ENCODE assay signal across 1 cellular context in genomic region chr21:44939532-44940115, GRCh38.
TF ChIP-seq lines count a peak whose summit lies in the region.

SLX9 (plus strand) TSS chr21:44940029; CDS start chr21:44940058, 29 bp downstream.

TF ChIP-seq in HepG2, 621 proteins besides CTCF, POLR2A, EP300 and RAD21 (continued from another document and continues in another):
- TF ChIP-seq ZNF607 (CRISPR knock-in tag; IDR thresholded peaks at IDR 0.05; ENCODE audit: borderline replicate concordance) (peak; percentile 94), TFE3 (CRISPR knock-in tag; IDR thresholded peaks at IDR 0.05) (no peak), ZNF530 (CRISPR knock-in tag; IDR thresholded peaks at IDR 0.05; ENCODE audit: low read depth) (no peak), NCOA2 (CRISPR knock-in tag; IDR thresholded peaks at IDR 0.05) (no peak; the same call in 1 of the 2 replicates), ZNF260 (CRISPR knock-in tag; IDR thresholded peaks at IDR 0.05; ENCODE audit: borderline replicate concordance, low read depth) (no peak), ADNP (CRISPR knock-in tag; IDR thresholded peaks at IDR 0.05) (no peak), NRL (CRISPR knock-in tag; IDR thresholded peaks at IDR 0.05; ENCODE audit: borderline replicate concordance) (peak; percentile 68; the same call in 1 of the 2 replicates), ZBTB39 (CRISPR knock-in tag; IDR thresholded peaks at IDR 0.05) (no peak), MAFG (CRISPR knock-in tag; IDR thresholded peaks at IDR 0.05) (no peak), FOXO4 (CRISPR knock-in tag; conservative IDR thresholded peaks at IDR 0.05) (no peak), ZNF430 (CRISPR knock-in tag; IDR thresholded peaks at IDR 0.05) (peak; percentile 78), ZNF30 (CRISPR knock-in tag; IDR thresholded peaks at IDR 0.05) (no peak), CREM (IDR thresholded peaks at IDR 0.05) (no peak), CREM (CRISPR knock-in tag; IDR thresholded peaks at IDR 0.05) (no peak), NFYC (CRISPR knock-in tag; IDR thresholded peaks at IDR 0.05) (peak; percentile 27; the same call in 1 of the 2 replicates), KLF12 (CRISPR knock-in tag; IDR thresholded peaks at IDR 0.05; ENCODE audit: borderline replicate concordance) (0 out of 2 replicates have a peak, but pooled peaks have one; percentile 56), ZNF232 (CRISPR knock-in tag; IDR thresholded peaks at IDR 0.05; ENCODE audit: borderline replicate concordance) (no peak), GLMP (CRISPR knock-in tag; IDR thresholded peaks at IDR 0.05; ENCODE audit: borderline replicate concordance) (no peak), SIX4 (CRISPR knock-in tag; IDR thresholded peaks at IDR 0.05) (peak; percentile 73; the same call in 1 of the 2 replicates), ZFX (CRISPR knock-in tag; IDR thresholded peaks at IDR 0.05; ENCODE audit: low read depth) (peak; percentile 78), GMEB1 (CRISPR knock-in tag; IDR thresholded peaks at IDR 0.05; ENCODE audit: borderline replicate concordance) (peak; percentile 88), ZNF713 (CRISPR knock-in tag; IDR thresholded peaks at IDR 0.05) (0 out of 2 replicates have a peak, but pooled peaks have one; percentile 31), ZSCAN29 (CRISPR knock-in tag; conservative IDR thresholded peaks at IDR 0.05) (0 out of 2 replicates have a peak, but pooled peaks have one; percentile 35), SOX5 (CRISPR knock-in tag; IDR thresholded peaks at IDR 0.05; ENCODE audit: borderline replicate concordance) (peak; percentile 33; the same call in 1 of the 2 replicates), MTF1 (CRISPR knock-in tag; IDR thresholded peaks at IDR 0.05) (0 out of 2 replicates have a peak, but pooled peaks have one; percentile 12), ARHGAP35 (CRISPR knock-in tag; IDR thresholded peaks at IDR 0.05; ENCODE audit: borderline replicate concordance) (no peak; the same call in 1 of the 2 replicates), POLR2AphosphoS5 (IDR thresholded peaks at IDR 0.05; ENCODE audit: low read depth, low read length) (peak; percentile 83), HIC2 (CRISPR knock-in tag; IDR thresholded peaks at IDR 0.05; ENCODE audit: low read depth) (no peak), ZNF317 (CRISPR knock-in tag; IDR thresholded peaks at IDR 0.05) (0 out of 2 replicates have a peak, but pooled peaks have one; percentile 40), E2F2 (CRISPR knock-in tag; IDR thresholded peaks at IDR 0.05; ENCODE audit: borderline replicate concordance) (no peak; the same call in 1 of the 2 replicates), FOXJ3 (CRISPR knock-in tag; IDR thresholded peaks at IDR 0.05; ENCODE audit: borderline replicate concordance) (0 out of 2 replicates have a peak, but pooled peaks have one; percentile 26), TP53 (CRISPR knock-in tag; conservative IDR thresholded peaks at IDR 0.05) (no peak; the same call in 1 of the 2 replicates), ZC3H13 (CRISPR knock-in tag; IDR thresholded peaks at IDR 0.05) (peak; percentile 96), ZNF343 (CRISPR knock-in tag; IDR thresholded peaks at IDR 0.05) (peak; percentile 72; the same call in 1 of the 2 replicates), ZNF44 (CRISPR knock-in tag; IDR thresholded peaks at IDR 0.05) (0 out of 2 replicates have a peak, but pooled peaks have one; percentile 58), DNMT1 (CRISPR knock-in tag; IDR thresholded peaks at IDR 0.05) (peak; percentile 83; the same call in 1 of the 2 replicates), ZNF451 (CRISPR knock-in tag; IDR thresholded peaks at IDR 0.05) (no peak), ZFP1 (CRISPR knock-in tag; IDR thresholded peaks at IDR 0.05) (peak; percentile 30; the same call in 1 of the 2 replicates), KAT2B (IDR thresholded peaks at IDR 0.05; ENCODE audit: borderline replicate concordance, low read depth, low read length) (no peak), HNRNPK (IDR thresholded peaks at IDR 0.05; ENCODE audit: low read depth, low read length, poor library complexity, severe bottlenecking) (peak; percentile 84), ZNF251 (CRISPR knock-in tag; IDR thresholded peaks at IDR 0.05) (no peak), SIX1 (CRISPR knock-in tag; IDR thresholded peaks at IDR 0.05; ENCODE audit: borderline replicate concordance) (0 out of 2 replicates have a peak, but pooled peaks have one; percentile 16), ZFP62 (CRISPR knock-in tag; IDR thresholded peaks at IDR 0.05) (no peak), MIER2 (CRISPR knock-in tag; IDR thresholded peaks at IDR 0.05) (peak; percentile 82; the same call in 1 of the 2 replicates), ARNT2 (CRISPR knock-in tag; IDR thresholded peaks at IDR 0.05; ENCODE audit: low read depth) (peak; percentile 87), NR2F2 (IDR thresholded peaks at IDR 0.05; ENCODE audit: borderline replicate concordance, low read depth) (no peak), EHMT2 (IDR thresholded peaks at IDR 0.05; ENCODE audit: borderline replicate concordance, low read depth, low read length) (no peak), HOXA3 (CRISPR knock-in tag; IDR thresholded peaks at IDR 0.05) (peak; percentile 91), ZNF605 (CRISPR knock-in tag; IDR thresholded peaks at IDR 0.05) (peak; percentile 78), TIGD3 (CRISPR knock-in tag; IDR thresholded peaks at IDR 0.05; ENCODE audit: borderline replicate concordance) (0 out of 2 replicates have a peak, but pooled peaks have one; percentile 47), ZBTB33 (CRISPR knock-in tag; IDR thresholded peaks at IDR 0.05) (peak; percentile 56), ZNF124 (CRISPR knock-in tag; IDR thresholded peaks at IDR 0.05) (peak; percentile 93; the same call in 1 of the 2 replicates), CAMTA2 (CRISPR knock-in tag; IDR thresholded peaks at IDR 0.05; ENCODE audit: borderline replicate concordance) (peak; percentile 42; the same call in 1 of the 2 replicates), ZNF672 (CRISPR knock-in tag; IDR thresholded peaks at IDR 0.05) (no peak; the same call in 1 of the 2 replicates), ZNF253 (CRISPR knock-in tag; IDR thresholded peaks at IDR 0.05; ENCODE audit: borderline replicate concordance) (no peak), ATF5 (CRISPR knock-in tag; IDR thresholded peaks at IDR 0.05; ENCODE audit: low read depth) (0 out of 2 replicates have a peak, but pooled peaks have one; percentile 51)
